ENCODE assay signal across 19 cellular contexts in genomic region chr10:36462194-36462593, GRCh38.
A peak's percentile ranks its signal among the peaks of the same experiment; 100 is the strongest.
DNase-seq lines count a peak whose midpoint lies in the region; ATAC-seq, FAIRE-seq and TF ChIP-seq lines count a peak whose summit lies in the region.
"Had no signal": no experiment of that assay in that cellular context is flagged by ENCODE, and none has a peak within 500 bp of the region (broad histone marks: within the 10 kb centered on the region; RNA-seq: fewer than 3 reads in every experiment).

No MANE protein-coding gene starts in this region.

- no peaks in the 10 kb centered on the region for H3K9me3 ChIP-seq in kidney (ENCODE audit: control insufficient read depth in 1 of 2, low read length in 2 of 2)

- H3K4me3 ChIP-seq in fibroblast of the aortic adventitia (ENCODE audit: low read depth, low read length) (no peak overlapping the region), kidney (ENCODE audit: low read length in 2 of 2) (no peak overlapping the region)

- H3K36me3 ChIP-seq in kidney (ENCODE audit: control insufficient read depth in 1 of 2, insufficient read depth in 2 of 2, low read length in 2 of 2), result no peaks in the 10 kb centered on the region

- peak; percentile 62 for ATAC-seq in left ventricle myocardium superior
- no peak for ATAC-seq in HG03432 (IDR thresholded peaks at IDR 0.05; ENCODE audit: unreplicated experiment)

- TF ChIP-seq CTCF in fibroblast of the aortic adventitia (IDR thresholded peaks at IDR 0.05; ENCODE audit: insufficient read depth, low read length) (no peak), kidney (IDR thresholded peaks at IDR 0.05; ENCODE audit: borderline replicate concordance, extremely low read depth, insufficient read depth) (no peak)

- DNase-seq in left ventricle myocardium superior, result no peak
- no peak for DNase-seq in cardiac septum (ENCODE audit: low spot score)
- DNase-seq in SK-MEL-5 (ENCODE audit: low read depth, low spot score), result peak; percentile 9
- DNase-seq in fibroblast of the aortic adventitia (ENCODE audit: low read depth), result peak; percentile 82
- DNase-seq in putamen (ENCODE audit: low spot score), result no peak
- DNase-seq in kidney, result no peak
- DNase-seq in NCI-H2196 (lab: John Stamatoyannopoulos, UW; ENCODE audit: unreplicated experiment), result no peak
- DNase-seq: activated CD4-positive, alpha-beta T cell treated with anti-CD3 and anti-CD28 coated beads, Interleukin-2, amount 10 ng/mL, durations not matched to agents 7 days and 5 days; activated naive CD4-positive, alpha-beta T cell treated with anti-CD3 and anti-CD28 coated beads for 36 hours; activated T-cell treated with anti-CD3 and anti-CD28 coated beads for 4 hours; CD4-positive, alpha-beta memory T cell; erythroblast; HFFc6; left cardiac atrium; NCI-H69; right cardiac atrium; stimulated activated CD4-positive, alpha-beta T cell treated with anti-CD3 and anti-CD28 coated beads, Interleukin-1b, Interleukin-23, amount 100 ng/mL, for 48 hours had no signal

- in situ Hi-C loops in SK-MEL-5 (cut with HindIII; ENCODE audit: low pct_unique_long_range_greater_than_20kb, low sequenced_read_pairs), result no loop called here

- FAIRE-seq in kidney (lab: Jason Lieb, UNC), result no peak
- FAIRE-seq: urothelium cell line had no signal

- intact Hi-C loops in left ventricle myocardium superior (cut with micrococcal nuclease) (no loop called here), cardiac septum (cut with DNase I) (no loop called here), kidney (cut with DNase I) (no loop called here)

- no peak overlapping the region for H3K27ac ChIP-seq in kidney (ENCODE audit: low read depth in 2 of 2, low read length in 2 of 2)

- H3K4me1 ChIP-seq in kidney (ENCODE audit: control insufficient read depth in 1 of 2, insufficient read depth in 1 of 2, low read depth in 1 of 2, low read length in 2 of 2), result no peaks in the 10 kb centered on the region

- no peak overlapping the region for H3K9ac ChIP-seq in kidney (ENCODE audit: low read length in 2 of 2)

Comparison
In these comparisons a context has a peak if more than half of its experiments do, and no peak if none do; other contexts are left out.
1. DNase-seq: peak in SK-MEL-5 (single experiment) and fibroblast of the aortic adventitia (single experiment); none in left ventricle myocardium superior (single experiment), cardiac septum (single experiment), putamen (single experiment), kidney (single experiment) and NCI-H2196 (single experiment).